20 cellular contexts compared by ENCODE assay signal in the genomic region with DNA sequence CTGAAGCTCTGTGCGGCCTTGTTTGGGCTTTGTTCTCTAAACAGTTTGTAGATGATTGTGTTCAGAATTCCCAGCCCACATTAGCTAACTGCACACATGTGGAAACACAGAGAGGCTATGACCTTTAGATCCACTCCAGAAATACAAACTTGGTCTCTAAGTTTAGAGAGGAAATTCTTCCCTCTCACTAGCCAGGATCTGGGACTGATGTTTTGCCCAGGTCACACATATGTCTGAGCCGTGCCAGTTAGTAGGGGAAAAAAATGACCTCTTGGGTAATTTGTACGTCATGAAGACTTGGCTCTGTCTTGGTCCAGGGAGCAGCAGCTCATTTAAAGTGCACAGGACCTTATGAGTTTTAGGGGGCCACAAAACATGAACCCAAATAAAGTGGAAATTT.
DNase-seq lines count a peak whose midpoint lies in the region; ATAC-seq and TF ChIP-seq lines count a peak whose summit lies in the region.
"Had no signal": no experiment of that assay in that cellular context is flagged by ENCODE, and none has a peak within 500 bp of the region (broad histone marks: within the 10 kb centered on the region; RNA-seq: fewer than 3 reads in every experiment).

No MANE protein-coding gene starts in this region.

- peak; percentile 32 for ATAC-seq in mucosa of descending colon
- ATAC-seq in thoracic aorta (ENCODE audit: insufficient number of reproducible peaks, low FRiP score, low read depth) = peak; percentile 83
- no peak for ATAC-seq in GM18870 (IDR thresholded peaks at IDR 0.05; ENCODE audit: unreplicated experiment)
- no peak for ATAC-seq in GM19455 (IDR thresholded peaks at IDR 0.05; ENCODE audit: unreplicated experiment)
- ATAC-seq: activated naive CD4-positive, alpha-beta T cell treated with anti-CD3 and anti-CD28 coated beads, Interleukin-2, amount 50 U/mL, for 72 hours; left lung; naive thymus-derived CD4-positive, alpha-beta T cell; stimulated activated naive CD8-positive, alpha-beta T cell treated with anti-CD3 and anti-CD28 coated beads, Interleukin-15, Interleukin-2, amounts not matched to agents 100 U/mL and 50 U/mL, for 24 hours had no signal

- no peaks in the 10 kb centered on the region for H3K4me1 ChIP-seq in Peyer's patch
- no peaks in the 10 kb centered on the region for H3K4me1 ChIP-seq in mucosa of descending colon (ENCODE audit: low read depth)
- H3K4me1 ChIP-seq in thoracic aorta (ENCODE audit: control insufficient read depth in 1 of 2, low read depth in 2 of 2) = peaks cover 10 to 49% of the 10 kb centered on the region in 2 donors
- H3K4me1 ChIP-seq: left lung had no signal

- TF ChIP-seq CTCF in Peyer's patch (IDR thresholded peaks at IDR 0.05) (no peak), fibroblast of the aortic adventitia (IDR thresholded peaks at IDR 0.05; ENCODE audit: insufficient read depth, low read length) (no peak), mucosa of descending colon (IDR thresholded peaks at IDR 0.05) (no peak), thoracic aorta (IDR thresholded peaks at IDR 0.05) (no peak)

- TF ChIP-seq POLR2A in Peyer's patch (IDR thresholded peaks at IDR 0.05) = no peak

- H3K4me3 ChIP-seq in Peyer's patch (no peak overlapping the region), fibroblast of the aortic adventitia (ENCODE audit: low read depth, low read length) (no peak overlapping the region), mucosa of descending colon (no peak overlapping the region), thoracic aorta (no peak overlapping the region)
- H3K4me3 ChIP-seq: left lung had no signal

- no peak for DNase-seq in Peyer's patch
- DNase-seq in fibroblast of the aortic adventitia (ENCODE audit: low read depth) = peak; percentile 71
- peak in 1 of 3 donors; percentile 10 for DNase-seq in mucosa of descending colon
- no peak for DNase-seq in thoracic aorta (ENCODE audit: low spot score)
- DNase-seq in NCI-H2227 treated with DMSO at 0.1 percent for 48 hours (lab: John Stamatoyannopoulos, UW) = no peak
- no peak for DNase-seq in NCI-H146 (lab: John Stamatoyannopoulos, UW)
- DNase-seq: activated CD4-positive, alpha-beta T cell treated with anti-CD3 and anti-CD28 coated beads, Interleukin-2, amount 50 U/mL, for 48 hours; activated T-cell treated with anti-CD3 and anti-CD28 coated beads, Interleukin-2, amount 50 U/mL, for 1 hour; COR-L47; left lung; naive thymus-derived CD4-positive, alpha-beta T cell; NCI-H1694 treated with DMSO at 0.1 percent for 48 hours; NCI-H446; SHP77; stimulated activated naive CD8-positive, alpha-beta T cell treated with anti-CD3 and anti-CD28 coated beads, Interleukin-15, Interleukin-2, amounts not matched to agents 100 U/mL and 50 U/mL, for 24 hours; T-helper 1 cell had no signal

- H3K36me3 ChIP-seq in Peyer's patch = no peaks in the 10 kb centered on the region
- H3K36me3 ChIP-seq in mucosa of descending colon (ENCODE audit: low read depth) = no peaks in the 10 kb centered on the region
- no peaks in the 10 kb centered on the region for H3K36me3 ChIP-seq in thoracic aorta
- H3K36me3 ChIP-seq: left lung had no signal

- H3K27ac ChIP-seq in Peyer's patch = peak overlapping the region in 3 of 4 donors; percentile 9 to 58 (median 33)
- peak overlapping the region; percentile 48 to 60 for H3K27ac ChIP-seq in thoracic aorta
- H3K27ac ChIP-seq: VCaP had no signal

- H3K9me3 ChIP-seq in Peyer's patch (no peaks in the 10 kb centered on the region), mucosa of descending colon (no peaks in the 10 kb centered on the region), thoracic aorta (no peaks in the 10 kb centered on the region)

- intact Hi-C loops in mucosa of descending colon (cut with DNase I, micrococcal nuclease) = no loop called here

- no peaks in the 10 kb centered on the region for H3K27me3 ChIP-seq in Peyer's patch
- H3K27me3 ChIP-seq in thoracic aorta (replicated peaks; ENCODE audit: insufficient read depth) = no peaks in the 10 kb centered on the region
- H3K27me3 ChIP-seq: left lung had no signal

Comparison
In these comparisons a context has a peak if more than half of its experiments do, and no peak if none do; other contexts are left out.
1. ATAC-seq: peak in mucosa of descending colon (single experiment) and thoracic aorta (single experiment); none in GM18870 (single experiment) and GM19455 (single experiment).